In genomic region chr16:1651055-1651454, GRCh38 we compare ENCODE assay signal across 13 cellular contexts. TPM values are rescaled to one million over a fixed set of nuclear protein-coding genes. Genes with fewer than 3 reads are reported as not detected.
DNase-seq lines count a peak whose midpoint lies in the region; ATAC-seq, FAIRE-seq and TF ChIP-seq lines count a peak whose summit lies in the region.
"Had no signal": no experiment of that assay in that cellular context is flagged by ENCODE, and none has a peak within 500 bp of the region (broad histone marks: within the 10 kb centered on the region; RNA-seq: fewer than 3 reads in every experiment).

No MANE protein-coding gene starts in this region.

- no peak for ATAC-seq in activated naive CD8-positive, alpha-beta T cell treated with anti-CD3 and anti-CD28 coated beads, Interleukin-2, amount 50 U/mL, for 24 hours
- ATAC-seq in HepG2 (no peak), HG03565 (IDR thresholded peaks at IDR 0.05; ENCODE audit: unreplicated experiment) (no peak)
- ATAC-seq: left ventricle myocardium superior had no signal

- H3K27me3 ChIP-seq in A673 (replicated peaks; ENCODE audit: insufficient read depth, low read depth, low read length, poor library complexity) (no peaks in the 10 kb centered on the region), Caco-2 (replicated peaks; ENCODE audit: control insufficient read depth, insufficient read depth, low read length) (no peaks in the 10 kb centered on the region; the same call in 1 of the 2 replicates), HepG2 (ENCODE audit: control insufficient read depth in 1 of 2, insufficient read depth in 2 of 2, low read length in 2 of 2) (no peaks in the 10 kb centered on the region)
- H3K27me3 ChIP-seq: stomach had no signal

- peaks cover 5% of the 10 kb centered on the region; the same call in 1 of the 2 replicates for H4K20me1 ChIP-seq in HepG2 (ENCODE audit: insufficient read depth, low read length)

- TF ChIP-seq RAD21 in HepG2 (CRISPR knock-in tag; IDR thresholded peaks at IDR 0.05): no peak

- no peak for FAIRE-seq in HepG2 (lab: Jason Lieb, UNC)

- no peak for TF ChIP-seq POLR2A in HepG2 (IDR thresholded peaks at IDR 0.05; ENCODE audit: insufficient read depth in 1 of 2, low read depth in 2 of 2, low read length in 2 of 2)

- H3K9me3 ChIP-seq in A673 (ENCODE audit: low read depth, low read length, poor library complexity, severe bottlenecking): no peaks in the 10 kb centered on the region
- no peaks in the 10 kb centered on the region for H3K9me3 ChIP-seq in Caco-2
- no peaks in the 10 kb centered on the region for H3K9me3 ChIP-seq in HepG2 (ENCODE audit: low read length)
- H3K9me3 ChIP-seq: prostate gland, stomach had no signal

- peak; percentile 18 for DNase-seq in A673 (ENCODE audit: low spot score)
- no peak for DNase-seq in Caco-2
- no peak for DNase-seq in activated naive CD8-positive, alpha-beta T cell treated with anti-CD3 and anti-CD28 coated beads, Interleukin-2, amount 50 U/mL, for 24 hours
- DNase-seq in HepG2 (ENCODE audit: low spot score): no peak
- no peak for DNase-seq in effector CD8-positive, alpha-beta T cell (lab: John Stamatoyannopoulos, UW)
- no peak for DNase-seq in NCI-H2029 treated with DMSO at 0.1 percent for 48 hours (lab: John Stamatoyannopoulos, UW)
- DNase-seq: activated naive CD4-positive, alpha-beta T cell treated with anti-CD3 and anti-CD28 coated beads for 36 hours; foreskin melanocyte; left ventricle myocardium superior; stomach had no signal

- H3K4me1 ChIP-seq in A673 (ENCODE audit: insufficient read depth, low read length, poor library complexity, severe bottlenecking) (no peaks in the 10 kb centered on the region), Caco-2 (no peaks in the 10 kb centered on the region), HepG2 (ENCODE audit: insufficient read depth, low read length) (peaks cover 6% of the 10 kb centered on the region)
- H3K4me1 ChIP-seq: prostate gland had no signal

- H3K27ac ChIP-seq in A673 (ENCODE audit: low read depth, low read length, poor library complexity, severe bottlenecking): no peak overlapping the region
- no peak overlapping the region for H3K27ac ChIP-seq in HepG2 (ENCODE audit: extremely low read length, insufficient read depth, low read length)
- H3K27ac ChIP-seq: prostate gland, stomach had no signal

- no peak overlapping the region for H3K4me2 ChIP-seq in HepG2 (ENCODE audit: low read depth, low read length)

- no peak for TF ChIP-seq CTCF in A673 (conservative IDR thresholded peaks at IDR 0.05; ENCODE audit: low read depth, low read length)
- TF ChIP-seq CTCF in Caco-2 (IDR thresholded peaks at IDR 0.05; ENCODE audit: insufficient read depth in 1 of 2, low read depth in 1 of 2, low read length in 1 of 2, severe bottlenecking in 1 of 2, unreplicated experiment in 1 of 2): no peak
- TF ChIP-seq CTCF in HepG2 (CRISPR knock-in tag; IDR thresholded peaks at IDR 0.05): no peak

- no peaks in the 10 kb centered on the region for H3K27me3 Mint-ChIP-seq in Caco-2 (ENCODE audit: insufficient read depth, unreplicated experiment)
- H3K27me3 Mint-ChIP-seq in activated naive CD8-positive, alpha-beta T cell treated with anti-CD3 and anti-CD28 coated beads, Interleukin-2, amount 50 U/mL, for 24 hours: no peaks in the 10 kb centered on the region
- H3K27me3 Mint-ChIP-seq: B cell had no signal

- H3K36me3 ChIP-seq in A673 (ENCODE audit: insufficient read depth, low read length, poor library complexity, severe bottlenecking) (peaks cover 25% of the 10 kb centered on the region), Caco-2 (ENCODE audit: control insufficient read depth, insufficient read depth, low read length) (peaks cover 6% of the 10 kb centered on the region), HepG2 (replicated peaks in 1 of 2; ENCODE audit: control insufficient read depth in 1 of 2, insufficient read depth in 2 of 2, low read length in 2 of 2) (peaks cover 19 to 57% of the 10 kb centered on the region in 2 experiments; a peak in 4 of 5 replicates)

- 92% methylated on average over 9 of the region's 9 CpGs for WGBS in HepG2 (ENCODE audit: low lambda C conversion rate)

- H3K9ac ChIP-seq in HepG2 (ENCODE audit: insufficient read depth, low read depth, low read length): no peak overlapping the region

- TF ChIP-seq EP300 in HepG2 (IDR thresholded peaks at IDR 0.05; ENCODE audit: low read depth in 2 of 2, low read length in 2 of 2) (no peak), HepG2 (CRISPR knock-in tag; IDR thresholded peaks at IDR 0.05; ENCODE audit: borderline replicate concordance) (no peak)

- H3K4me1 Mint-ChIP-seq in Caco-2 (ENCODE audit: low read depth, unreplicated experiment): peaks cover 3% of the 10 kb centered on the region
- peaks cover 17% of the 10 kb centered on the region for H3K4me1 Mint-ChIP-seq in activated naive CD8-positive, alpha-beta T cell treated with anti-CD3 and anti-CD28 coated beads, Interleukin-2, amount 50 U/mL, for 24 hours

- H2AFZ ChIP-seq in HepG2 (ENCODE audit: low read length): no peak overlapping the region

- H3K79me2 ChIP-seq in HepG2 (ENCODE audit: insufficient read depth, low read length): no peaks in the 10 kb centered on the region

- in situ Hi-C loops in HepG2 (cut with HindIII; ENCODE audit: extremely low pct_ligation_motif_present, low pct_unique_long_range_greater_than_20kb): no loop called here

- peaks cover 68% of the 10 kb centered on the region for H3K36me3 Mint-ChIP-seq in Caco-2 (ENCODE audit: insufficient read depth, unreplicated experiment)
- peaks cover 32% of the 10 kb centered on the region for H3K36me3 Mint-ChIP-seq in activated naive CD8-positive, alpha-beta T cell treated with anti-CD3 and anti-CD28 coated beads, Interleukin-2, amount 50 U/mL, for 24 hours (ENCODE audit: low read depth)

- BruUV-seq in A673 (replicated peaks; lab: Mats Ljungman, UMichigan) (no TSS peak), Caco-2 (replicated peaks; lab: Mats Ljungman, UMichigan) (no TSS peak), HepG2 (replicated peaks; lab: Mats Ljungman, UMichigan) (no TSS peak)

- peak overlapping the region; percentile 64 for H3K27ac Mint-ChIP-seq in Caco-2 (ENCODE audit: unreplicated experiment)
- H3K27ac Mint-ChIP-seq in activated naive CD8-positive, alpha-beta T cell treated with anti-CD3 and anti-CD28 coated beads, Interleukin-2, amount 50 U/mL, for 24 hours: peak overlapping the region; percentile 38
- H3K27ac Mint-ChIP-seq: activated naive CD4-positive, alpha-beta T cell treated with anti-CD3 and anti-CD28 coated beads for 36 hours; B cell had no signal

- H3K4me3 ChIP-seq in A673 (ENCODE audit: low read depth, low read length, poor library complexity, severe bottlenecking) (no peak overlapping the region), Caco-2 (ENCODE audit: low read depth, low read length) (no peak overlapping the region), HepG2 (replicated peaks in 1 of 3; ENCODE audit: insufficient read depth in 1 of 3, low read depth in 2 of 3, low read length in 3 of 3) (no peak overlapping the region)
- H3K4me3 ChIP-seq: prostate gland, stomach had no signal

- intact Hi-C loops in A673 (cut with micrococcal nuclease; ENCODE audit: unreplicated experiment): no loop called here
- intact Hi-C loops in Caco-2 (cut with micrococcal nuclease; ENCODE audit: unreplicated experiment): no loop called here
- intact Hi-C loops in HepG2 (cut with micrococcal nuclease; ENCODE audit: unreplicated experiment): no loop called here

- POLR2A ChIA-PET in A673 (lab: Charles Lee; ENCODE audit: low non-redundant PET): no interaction called here
- POLR2A ChIA-PET in Caco-2 (lab: Charles Lee): no interaction called here
- POLR2A ChIA-PET in HepG2 (lab: Yijun Ruan, JAX): no interaction called here

- CTCF ChIA-PET in A673 (lab: Charles Lee) (no interaction called here), Caco-2 (lab: Charles Lee) (no interaction called here), HepG2 (lab: Yijun Ruan, JAX; ENCODE audit: low intra/inter-chr PET ratio, low total read pairs) (no interaction called here)

- H3K4me3 Mint-ChIP-seq in Caco-2 (ENCODE audit: unreplicated experiment): peak overlapping the region; percentile 25
- no peak overlapping the region for H3K4me3 Mint-ChIP-seq in activated naive CD8-positive, alpha-beta T cell treated with anti-CD3 and anti-CD28 coated beads, Interleukin-2, amount 50 U/mL, for 24 hours
- H3K4me3 Mint-ChIP-seq: activated naive CD4-positive, alpha-beta T cell treated with anti-CD3 and anti-CD28 coated beads for 36 hours; B cell had no signal

- H3K9me3 Mint-ChIP-seq in Caco-2 (ENCODE audit: unreplicated experiment): peaks cover 20% of the 10 kb centered on the region
- no peaks in the 10 kb centered on the region for H3K9me3 Mint-ChIP-seq in activated naive CD8-positive, alpha-beta T cell treated with anti-CD3 and anti-CD28 coated beads, Interleukin-2, amount 50 U/mL, for 24 hours
- H3K9me3 Mint-ChIP-seq: activated naive CD4-positive, alpha-beta T cell treated with anti-CD3 and anti-CD28 coated beads for 36 hours had no signal

RNA-seq across cellular contexts. Expression of gene JPT2, which starts 27.0 kb away (rescaled TPM):
- total RNA-seq in A673 (2021): 197 and 200 TPM in 2 replicates
- 170 and 178 TPM in 2 replicates for total RNA-seq in Caco-2 (2022)
- total RNA-seq in HepG2 (2016; rRNA removed; fragmentation: Illumina TruSeq; extraction: Trizol): 89.4 and 127 TPM in 2 replicates
- total RNA-seq in HepG2 (2016; cell fraction: cytosol; rRNA removed; fragmentation: Illumina TruSeq; extraction: Trizol; ENCODE audit: low read depth): 11.5 and 13.4 TPM in 2 replicates
- total RNA-seq in HepG2 (2016; cell fraction: insoluble cytoplasmic fraction; rRNA removed; fragmentation: Illumina TruSeq; extraction: Trizol): 91.5 and 117 TPM in 2 replicates
- total RNA-seq in HepG2 (2016; cell fraction: membrane; rRNA removed; fragmentation: Illumina TruSeq; extraction: Trizol): 52.3 and 54.3 TPM in 2 replicates
- total RNA-seq in HepG2 (2016; cell fraction: nucleus; rRNA removed; fragmentation: Illumina TruSeq; extraction: Trizol): 37.4 and 43.4 TPM in 2 replicates
- 52.5 and 53.5 TPM in 2 replicates for polyA plus RNA-seq in HepG2 (2011; rRNA removed)
- polyA plus RNA-seq in HepG2 (2011; cell fraction: cytosol; rRNA removed): 36.8 and 43.8 TPM in 2 replicates
- 36.7 and 43.7 TPM in 2 replicates for polyA plus RNA-seq in HepG2 (2011; cell fraction: nucleus; rRNA removed)
- 50.1 and 68.5 TPM in 2 replicates for polyA plus RNA-seq in HepG2 (2012)
- 14.3 TPM in 2 replicates for polyA plus RNA-seq in HepG2 (2016; cell fraction: cytosol; fragmentation: Illumina TruSeq; extraction: Trizol; ENCODE audit: low read depth)
- polyA plus RNA-seq in HepG2 (2016; cell fraction: insoluble cytoplasmic fraction; fragmentation: Illumina TruSeq; extraction: Trizol; ENCODE audit: low read depth): 154 and 168 TPM in 2 replicates
- 39.8 and 39.9 TPM in 2 replicates for polyA plus RNA-seq in HepG2 (2016; cell fraction: membrane; fragmentation: Illumina TruSeq; extraction: Trizol; ENCODE audit: low read depth)
- polyA plus RNA-seq in HepG2 (2016; cell fraction: nucleus; fragmentation: Illumina TruSeq; extraction: Trizol; ENCODE audit: insufficient read depth, low read depth): 63.6 and 72.2 TPM in 2 replicates
- polyA minus RNA-seq in HepG2 (2011; rRNA and poly(A)+ RNA removed; ENCODE audit: low replicate concordance): 35.4 and 60.1 TPM in 2 replicates
- 24.4 and 29.2 TPM in 2 replicates for polyA minus RNA-seq in HepG2 (2011; cell fraction: cytosol; rRNA and poly(A)+ RNA removed)
- polyA minus RNA-seq in HepG2 (2011; cell fraction: nucleus; rRNA and poly(A)+ RNA removed): 24.2 and 25.5 TPM in 2 replicates

RNA-seq across cellular contexts. Expression of gene CRAMP1, which starts 38.9 kb away (rescaled TPM):
- total RNA-seq in A673 (2021): 33.0 and 38.4 TPM in 2 replicates
- 24.7 and 27.3 TPM in 2 replicates for total RNA-seq in Caco-2 (2022)
- total RNA-seq in HepG2 (2016; rRNA removed; fragmentation: Illumina TruSeq; extraction: Trizol): 6.6 and 6.8 TPM in 2 replicates
- total RNA-seq in HepG2 (2016; cell fraction: cytosol; rRNA removed; fragmentation: Illumina TruSeq; extraction: Trizol; ENCODE audit: low read depth): 4.6 and 4.8 TPM in 2 replicates
- total RNA-seq in HepG2 (2016; cell fraction: insoluble cytoplasmic fraction; rRNA removed; fragmentation: Illumina TruSeq; extraction: Trizol): 4.8 and 6.7 TPM in 2 replicates
- total RNA-seq in HepG2 (2016; cell fraction: membrane; rRNA removed; fragmentation: Illumina TruSeq; extraction: Trizol): 3.4 and 4.3 TPM in 2 replicates
- 8.4 and 8.5 TPM in 2 replicates for total RNA-seq in HepG2 (2016; cell fraction: nucleus; rRNA removed; fragmentation: Illumina TruSeq; extraction: Trizol)
- polyA plus RNA-seq in HepG2 (2011; rRNA removed): 9.7 and 13.0 TPM in 2 replicates
- 5.7 and 6.6 TPM in 2 replicates for polyA plus RNA-seq in HepG2 (2011; cell fraction: cytosol; rRNA removed)
- 25.2 and 30.8 TPM in 2 replicates for polyA plus RNA-seq in HepG2 (2011; cell fraction: nucleus; rRNA removed)
- 6.5 and 9.3 TPM in 2 replicates for polyA plus RNA-seq in HepG2 (2012)
- 0.15 and 0.21 TPM in 2 replicates for polyA plus RNA-seq in HepG2 (2016; cell fraction: cytosol; fragmentation: Illumina TruSeq; extraction: Trizol; ENCODE audit: low read depth)
- polyA plus RNA-seq in HepG2 (2016; cell fraction: insoluble cytoplasmic fraction; fragmentation: Illumina TruSeq; extraction: Trizol; ENCODE audit: low read depth): 3.6 and 5.5 TPM in 2 replicates
- 0.46 and 0.65 TPM in 2 replicates for polyA plus RNA-seq in HepG2 (2016; cell fraction: membrane; fragmentation: Illumina TruSeq; extraction: Trizol; ENCODE audit: low read depth)
- polyA plus RNA-seq in HepG2 (2016; cell fraction: nucleus; fragmentation: Illumina TruSeq; extraction: Trizol; ENCODE audit: insufficient read depth, low read depth): 24.3 and 25.2 TPM in 2 replicates
- 18.6 and 18.8 TPM in 2 replicates for polyA minus RNA-seq in HepG2 (2011; rRNA and poly(A)+ RNA removed; ENCODE audit: low replicate concordance)
- polyA minus RNA-seq in HepG2 (2011; cell fraction: cytosol; rRNA and poly(A)+ RNA removed): 7.2 and 8.2 TPM in 2 replicates
- 9.7 and 13.7 TPM in 2 replicates for polyA minus RNA-seq in HepG2 (2011; cell fraction: nucleus; rRNA and poly(A)+ RNA removed)

RNA-seq across cellular contexts. Expression of gene IFT140, which starts 39.2 kb away (rescaled TPM):
- total RNA-seq in A673 (2021) (21.8 and 34.6 TPM in 2 replicates), Caco-2 (2022) (16.0 and 16.2 TPM in 2 replicates), HepG2 (2016; rRNA removed; fragmentation: Illumina TruSeq; extraction: Trizol) (7.8 and 9.5 TPM in 2 replicates)
- total RNA-seq in HepG2 (2016; cell fraction: cytosol; rRNA removed; fragmentation: Illumina TruSeq; extraction: Trizol; ENCODE audit: low read depth): 2.3 and 2.6 TPM in 2 replicates
- 7.1 and 10.5 TPM in 2 replicates for total RNA-seq in HepG2 (2016; cell fraction: insoluble cytoplasmic fraction; rRNA removed; fragmentation: Illumina TruSeq; extraction: Trizol)
- total RNA-seq in HepG2 (2016; cell fraction: membrane; rRNA removed; fragmentation: Illumina TruSeq; extraction: Trizol): 3.8 TPM in 2 replicates
- total RNA-seq in HepG2 (2016; cell fraction: nucleus; rRNA removed; fragmentation: Illumina TruSeq; extraction: Trizol): 11.8 and 12.8 TPM in 2 replicates
- polyA plus RNA-seq in HepG2 (2011; rRNA removed): 5.8 and 7.0 TPM in 2 replicates
- polyA plus RNA-seq in HepG2 (2011; cell fraction: cytosol; rRNA removed): 2.9 and 4.1 TPM in 2 replicates
- polyA plus RNA-seq in HepG2 (2011; cell fraction: nucleus; rRNA removed): 37.4 and 49.4 TPM in 2 replicates
- 6.3 and 6.8 TPM in 2 replicates for polyA plus RNA-seq in HepG2 (2012)
- 0.67 and 0.86 TPM in 2 replicates for polyA plus RNA-seq in HepG2 (2016; cell fraction: cytosol; fragmentation: Illumina TruSeq; extraction: Trizol; ENCODE audit: low read depth)
- 3.7 and 5.8 TPM in 2 replicates for polyA plus RNA-seq in HepG2 (2016; cell fraction: insoluble cytoplasmic fraction; fragmentation: Illumina TruSeq; extraction: Trizol; ENCODE audit: low read depth)
- 1.1 and 1.2 TPM in 2 replicates for polyA plus RNA-seq in HepG2 (2016; cell fraction: membrane; fragmentation: Illumina TruSeq; extraction: Trizol; ENCODE audit: low read depth)
- 22.2 TPM in 2 replicates for polyA plus RNA-seq in HepG2 (2016; cell fraction: nucleus; fragmentation: Illumina TruSeq; extraction: Trizol; ENCODE audit: insufficient read depth, low read depth)
- 16.9 and 18.0 TPM in 2 replicates for polyA minus RNA-seq in HepG2 (2011; rRNA and poly(A)+ RNA removed; ENCODE audit: low replicate concordance)
- polyA minus RNA-seq in HepG2 (2011; cell fraction: cytosol; rRNA and poly(A)+ RNA removed): 3.3 and 3.7 TPM in 2 replicates
- 21.0 and 26.9 TPM in 2 replicates for polyA minus RNA-seq in HepG2 (2011; cell fraction: nucleus; rRNA and poly(A)+ RNA removed)

RNA-seq across cellular contexts. Expression of gene MAPK8IP3, which starts 54.9 kb away (rescaled TPM):
- total RNA-seq in A673 (2021) (66.9 and 69.2 TPM in 2 replicates), Caco-2 (2022) (60.5 and 74.9 TPM in 2 replicates), HepG2 (2016; rRNA removed; fragmentation: Illumina TruSeq; extraction: Trizol) (3.6 and 25.1 TPM in 2 replicates)
- 9.0 and 11.0 TPM in 2 replicates for total RNA-seq in HepG2 (2016; cell fraction: cytosol; rRNA removed; fragmentation: Illumina TruSeq; extraction: Trizol; ENCODE audit: low read depth)
- total RNA-seq in HepG2 (2016; cell fraction: insoluble cytoplasmic fraction; rRNA removed; fragmentation: Illumina TruSeq; extraction: Trizol): 3.3 and 29.8 TPM in 2 replicates
- total RNA-seq in HepG2 (2016; cell fraction: membrane; rRNA removed; fragmentation: Illumina TruSeq; extraction: Trizol): 3.8 and 4.5 TPM in 2 replicates
- 45.6 and 52.7 TPM in 2 replicates for total RNA-seq in HepG2 (2016; cell fraction: nucleus; rRNA removed; fragmentation: Illumina TruSeq; extraction: Trizol)
- polyA plus RNA-seq in HepG2 (2011; rRNA removed): 41.7 and 65.8 TPM in 2 replicates
- polyA plus RNA-seq in HepG2 (2011; cell fraction: cytosol; rRNA removed): 5.6 and 10.1 TPM in 2 replicates
- polyA plus RNA-seq in HepG2 (2011; cell fraction: nucleus; rRNA removed): 653 and 865 TPM in 2 replicates
- 43.5 and 49.9 TPM in 2 replicates for polyA plus RNA-seq in HepG2 (2012)
- 0.76 and 0.97 TPM in 2 replicates for polyA plus RNA-seq in HepG2 (2016; cell fraction: cytosol; fragmentation: Illumina TruSeq; extraction: Trizol; ENCODE audit: low read depth)
- polyA plus RNA-seq in HepG2 (2016; cell fraction: insoluble cytoplasmic fraction; fragmentation: Illumina TruSeq; extraction: Trizol; ENCODE audit: low read depth): 3.3 and 4.5 TPM in 2 replicates
- 1.8 and 2.1 TPM in 2 replicates for polyA plus RNA-seq in HepG2 (2016; cell fraction: membrane; fragmentation: Illumina TruSeq; extraction: Trizol; ENCODE audit: low read depth)
- polyA plus RNA-seq in HepG2 (2016; cell fraction: nucleus; fragmentation: Illumina TruSeq; extraction: Trizol; ENCODE audit: insufficient read depth, low read depth): 244 and 279 TPM in 2 replicates
- 15.0 and 33.9 TPM in 2 replicates for polyA minus RNA-seq in HepG2 (2011; rRNA and poly(A)+ RNA removed; ENCODE audit: low replicate concordance)
- polyA minus RNA-seq in HepG2 (2011; cell fraction: cytosol; rRNA and poly(A)+ RNA removed): 4.7 and 4.8 TPM in 2 replicates
- 92.2 and 93.0 TPM in 2 replicates for polyA minus RNA-seq in HepG2 (2011; cell fraction: nucleus; rRNA and poly(A)+ RNA removed)
